Comparison of ENCODE assay signal across 34 cellular contexts in the genomic region with DNA sequence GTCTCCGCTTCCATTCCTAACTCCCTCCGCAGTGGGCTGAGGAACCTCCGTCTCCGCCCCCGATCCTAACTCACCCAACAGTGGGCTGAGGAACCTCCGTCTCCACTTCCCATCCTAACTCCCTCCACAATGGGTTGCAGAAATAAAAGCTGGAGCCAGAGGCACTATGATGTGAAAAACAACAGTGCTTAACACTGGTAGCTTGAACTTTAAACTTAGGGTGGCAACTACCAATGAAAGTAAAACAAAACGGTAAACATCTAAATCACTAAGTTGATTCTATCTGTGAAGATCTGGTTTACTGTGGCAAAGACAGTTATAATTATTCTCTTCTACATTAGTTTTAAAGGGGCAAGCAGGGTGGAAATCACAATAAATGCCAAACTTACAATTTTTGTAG. TPM values are rescaled to one million over a fixed set of nuclear protein-coding genes. Genes with fewer than 3 reads are reported as not detected.
"Had no signal": no experiment of that assay in that cellular context is flagged by ENCODE, and none has a peak within 500 bp of the region (broad histone marks: within the 10 kb centered on the region; RNA-seq: fewer than 3 reads in every experiment).

No MANE protein-coding gene starts in this region.

- H3K4me3 ChIP-seq: ascending aorta, Peyer's patch, SJSA1 had no signal

- H3K27me3 ChIP-seq: ascending aorta, Peyer's patch, SJSA1 had no signal

- DNase-seq: activated CD4-positive, alpha-beta T cell treated with anti-CD3 and anti-CD28 coated beads, Interleukin-2, amount 10 ng/mL, durations not matched to agents 7 days and 5 days; activated CD4-positive, alpha-beta T cell treated with anti-CD3 and anti-CD28 coated beads, Interleukin-2, amount 50 U/mL, for 48 hours; activated CD8-positive, alpha-beta T cell treated with anti-CD3 and anti-CD28 coated beads, Interleukin-2, amount 10 ng/mL, durations not matched to agents 7 days and 5 days; activated gamma-delta T cell treated with Interleukin-2 at 50 U/mL for 16 hours; activated naive CD4-positive, alpha-beta T cell treated with anti-CD3 and anti-CD28 coated beads for 36 hours; activated T-cell treated with anti-CD3 and anti-CD28 coated beads, Interleukin-2, amount 50 U/mL, for 24 hours; amygdala; caudate nucleus; cerebellar nuclear complex; Kasumi-1; KG1; MM.1S; MV-4-11; NCI-H1092; NCI-H1436 treated with DMSO at 0.1 percent for 48 hours; NCI-H1694 treated with DMSO at 0.1 percent for 48 hours; NCI-H2029 treated with DMSO at 0.1 percent for 48 hours; NCI-H2107; NCI-H2171; NCI-H510A; NCI-H526; NCI-H748 treated with DMSO at 0.1 percent for 48 hours; NK-92 treated with Interleukin-12 subunit alpha and Interleukin-12 subunit beta, amount 100 ng/mL, for 24 hours; Peyer's patch; RPMI8226; SHP77 treated with DMSO at 0.1 percent for 48 hours; T-cell; T-helper 2 cell; T1000 had no signal

- H3K27ac ChIP-seq: ascending aorta, Peyer's patch, SJSA1 had no signal

- H3K9me3 ChIP-seq: ascending aorta, Peyer's patch, SJSA1 had no signal

- H3K4me1 ChIP-seq: ascending aorta, Peyer's patch had no signal

- ATAC-seq: activated CD8-positive, alpha-beta T cell treated with anti-CD3 and anti-CD28 coated beads, Interleukin-2, amount 10 ng/mL, durations not matched to agents 7 days and 5 days; SK-N-SH treated with all-trans-retinoic acid at 6 μM for 48 hours; T-cell had no signal

RNA-seq across cellular contexts. Expression of a gene that starts 25.9 kb away (rescaled TPM):
- total RNA-seq: PC-3, Peyer's patch, SJSA1 had no signal

RNA-seq across cellular contexts. Expression of a gene that starts 55.4 kb away (rescaled TPM):
- total RNA-seq: activated CD4-positive, alpha-beta T cell treated with anti-CD3 and anti-CD28 coated beads, Interleukin-2, amount 10 ng/mL, durations not matched to agents 7 days and 5 days; activated CD8-positive, alpha-beta T cell treated with anti-CD3 and anti-CD28 coated beads, Interleukin-2, amount 10 ng/mL, durations not matched to agents 7 days and 5 days; activated naive CD4-positive, alpha-beta T cell treated with anti-CD3 and anti-CD28 coated beads for 36 hours; activated T-helper 2 cell treated with anti-CD3 and anti-CD28 coated beads, Interferon-gamma antibody, Interleukin-2, Interleukin-4, amounts not matched to agents 10 μg/mL and 5 μg/mL and 100 μg/mL, durations not matched to agents 14 hours and 24 hours and 36 hours; ascending aorta; T-cell had no signal
